In the genomic region with DNA sequence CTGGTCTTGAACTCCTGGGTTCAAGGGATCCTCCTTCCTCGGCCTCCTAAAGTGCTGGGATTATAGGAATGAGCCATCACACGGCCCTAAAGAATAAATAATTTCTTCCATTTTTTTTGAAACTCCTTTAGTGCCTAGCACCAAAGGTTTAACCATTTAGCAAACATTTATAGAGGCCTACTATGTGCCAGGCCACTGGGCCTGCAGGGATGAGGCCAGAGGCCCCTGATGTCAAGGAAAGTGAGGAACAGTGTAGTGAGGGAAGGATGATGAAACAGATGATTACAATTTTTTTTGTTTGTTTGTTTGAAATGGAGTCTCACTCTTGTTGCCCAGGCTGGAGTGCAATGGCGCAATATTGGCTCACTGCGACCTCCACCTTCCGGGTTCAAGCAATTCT, we compare ENCODE assay signal across 35 cellular contexts.
"Had no signal": no experiment of that assay in that cellular context is flagged by ENCODE, and none has a peak within 500 bp of the region (broad histone marks: within the 10 kb centered on the region; RNA-seq: fewer than 3 reads in every experiment).

No MANE protein-coding gene starts in this region.

- H3K4me3 ChIP-seq: MG63 had no signal

- H3K27me3 ChIP-seq: MG63 had no signal

- H3K4me2 ChIP-seq: KMS-11 had no signal

- H3K36me3 ChIP-seq: MG63 had no signal

- DNase-seq: Karpas-422, Kasumi-1, MG63, MM.1S, MV-4-11, NCI-H1048, NCI-H1092, NCI-H1092 treated with DMSO at 0.1 percent for 48 hours, NCI-H1105, NCI-H1105 treated with DMSO at 0.1 percent for 48 hours, NCI-H1417, NCI-H1417 treated with DMSO at 0.1 percent for 48 hours, NCI-H1436, NCI-H1436 treated with DMSO at 0.1 percent for 48 hours, NCI-H146, NCI-H1694, NCI-H1694 treated with DMSO at 0.1 percent for 48 hours, NCI-H187, NCI-H187 treated with DMSO at 0.1 percent for 48 hours, NCI-H1930, NCI-H2029, NCI-H2029 treated with DMSO at 0.1 percent for 48 hours, NCI-H2081, NCI-H2081 treated with DMSO at 0.1 percent for 48 hours, NCI-H2107, NCI-H2171, NCI-H2171 treated with DMSO at 0.1 percent for 48 hours, NCI-H2227 treated with DMSO at 0.1 percent for 48 hours, NCI-H226, NCI-H345, NCI-H446, NCI-H446 treated with DMSO at 0.1 percent for 48 hours, NCI-H510A, NCI-H510A treated with DMSO at 0.1 percent for 48 hours had no signal

- H3K9ac ChIP-seq: KMS-11 had no signal

- H3K27ac ChIP-seq: KMS-11 had no signal

- H3K9me3 ChIP-seq: MG63 had no signal
